ENCODE assay signal across 8 cellular contexts in the genomic region with DNA sequence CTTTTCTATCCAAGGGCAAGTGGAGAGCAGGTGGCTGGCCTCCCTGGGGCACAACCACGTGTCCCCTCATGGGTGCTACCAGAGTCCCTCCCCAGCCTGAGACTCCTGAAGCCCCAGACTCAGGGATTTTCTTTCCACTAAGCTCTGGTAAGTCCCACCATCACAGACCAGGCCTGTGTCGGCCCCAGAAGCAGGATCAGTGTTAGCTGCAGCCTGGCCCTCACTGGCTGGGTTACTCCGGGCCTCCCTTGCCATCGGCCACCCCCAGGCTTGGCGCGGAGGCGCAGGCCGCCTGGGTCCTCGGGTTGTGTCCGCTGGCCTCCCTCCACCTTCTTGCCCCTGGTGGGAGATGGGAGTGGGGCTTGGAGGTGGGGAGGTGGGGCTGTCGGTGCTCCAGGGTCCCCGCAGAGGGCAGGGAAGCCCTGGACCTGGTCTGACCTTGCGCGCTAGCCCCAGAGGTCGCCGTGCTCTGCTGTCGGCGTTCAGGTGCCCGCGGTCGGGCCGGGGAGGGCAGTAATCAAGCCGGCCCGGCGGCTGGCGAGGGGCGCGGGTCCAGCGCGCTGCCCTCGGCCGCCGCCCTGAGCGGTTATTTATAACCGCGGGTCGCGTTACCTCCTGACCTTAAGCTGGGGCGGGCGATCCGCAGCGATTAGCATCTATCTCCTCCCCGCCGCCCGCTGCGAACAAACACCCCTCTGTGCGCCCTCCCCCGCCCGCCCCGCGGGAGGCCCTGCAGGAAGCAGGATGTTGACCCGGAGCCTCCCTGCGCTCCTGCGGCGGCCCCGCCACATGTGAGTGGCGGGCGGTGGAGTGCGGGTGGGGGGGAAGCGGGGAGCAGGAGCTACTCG.
A peak's percentile ranks its signal among the peaks of the same experiment; 100 is the strongest.
DNase-seq lines count a peak whose midpoint lies in the region; ATAC-seq and TF ChIP-seq lines count a peak whose summit lies in the region.

No MANE protein-coding gene starts in this region.

- intact Hi-C loops in ascending aorta (cut with DNase I), result no loop called here

- H3K4me3 ChIP-seq in ascending aorta, result peak overlapping the region; percentile 47 to 66
- peak overlapping the region; percentile 24 to 48 (median 32) for H3K4me3 ChIP-seq in skin epidermis

- H3K27ac ChIP-seq in ascending aorta, result peak overlapping the region; percentile 58 to 82
- H3K27ac ChIP-seq in skin epidermis, result peak overlapping the region in 19 of 21 experiments; percentile 23 to 90 (median 76)

- H3K9me3 ChIP-seq in ascending aorta, result no peaks in the 10 kb centered on the region

- H3K36me3 ChIP-seq in ascending aorta, result no peaks in the 10 kb centered on the region

- ATAC-seq in GM18520 (IDR thresholded peaks at IDR 0.05; ENCODE audit: unreplicated experiment), result no peak

- DNase-seq in ELR (ENCODE audit: low read depth), result peak; percentile 78
- peak; percentile 77 for DNase-seq in LoVo (ENCODE audit: low spot score)
- DNase-seq in T-helper 22 cell (ENCODE audit: low read depth), result peak; percentile 65
- peak in 1 of 2 donors; percentile 85 for DNase-seq in ascending aorta (ENCODE audit: low spot score in 2 of 2)
- peak; percentile 80 for DNase-seq in iPS-NIHi11 (ENCODE audit: low spot score)
- DNase-seq in NCI-H446 treated with DMSO at 0.1 percent for 48 hours (lab: John Stamatoyannopoulos, UW), result no peak

- TF ChIP-seq CTCF in ascending aorta (IDR thresholded peaks at IDR 0.05), result no peak

- peaks cover 14 to 23% of the 10 kb centered on the region in 2 donors for H3K4me1 ChIP-seq in ascending aorta

- H3K27me3 ChIP-seq in ascending aorta, result no peaks in the 10 kb centered on the region
